ENCODE assay signal across 10 cellular contexts in the genomic region with DNA sequence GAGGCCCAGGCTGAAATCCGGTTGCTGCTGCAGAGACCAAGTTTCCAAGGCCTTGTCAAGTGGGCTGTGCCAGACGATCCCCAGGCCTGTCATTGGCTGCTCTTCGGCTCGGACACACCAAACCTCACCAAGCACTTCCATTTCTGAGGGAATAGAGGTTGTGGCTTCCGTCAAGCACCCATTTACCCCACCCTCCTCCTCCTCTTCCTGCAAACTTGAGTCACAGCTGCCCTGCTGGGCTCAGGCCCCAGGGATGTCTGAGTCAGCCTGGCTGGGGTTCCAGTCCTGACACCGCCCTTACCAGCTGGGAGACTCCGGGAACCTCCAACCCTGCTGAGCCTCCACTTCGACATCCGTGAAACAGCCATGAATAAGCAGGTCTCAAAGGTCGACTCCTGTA. TPM values are rescaled to one million over a fixed set of nuclear protein-coding genes. Genes with fewer than 3 reads are reported as not detected.
A peak's percentile ranks its signal among the peaks of the same experiment; 100 is the strongest.
DNase-seq lines count a peak whose midpoint lies in the region; ATAC-seq and TF ChIP-seq lines count a peak whose summit lies in the region.
"Not testable (repeated sequence)": the region's sequence is repeated elsewhere in the genome, so short reads cannot be mapped to it uniquely, and the experiment has no call there.
"Had no signal": no experiment of that assay in that cellular context is flagged by ENCODE, and none has a peak within 500 bp of the region (broad histone marks: within the 10 kb centered on the region; RNA-seq: fewer than 3 reads in every experiment).

No MANE protein-coding gene starts in this region.

- not testable (repeated sequence) for H3F3A ChIP-seq in PC-3 (ENCODE audit: low read length, unreplicated experiment)

- not testable (repeated sequence) for H3K4me3 Mint-ChIP-seq in activated T-helper 17 cell treated with anti-CD3 and anti-CD28 coated beads, Interleukin-2, amount 50 U/mL, for 72 hours

- H3K36me3 Mint-ChIP-seq in activated T-helper 17 cell treated with anti-CD3 and anti-CD28 coated beads, Interleukin-2, amount 50 U/mL, for 72 hours (ENCODE audit: low read depth), result not testable (repeated sequence)

- not testable (repeated sequence) for H3K79me2 ChIP-seq in PC-3 (ENCODE audit: low read length)

- not testable (repeated sequence) for H4K20me1 ChIP-seq in PC-3 (ENCODE audit: low read length)

- not testable (repeated sequence) for H3K27ac ChIP-seq in PC-3 (ENCODE audit: low read length); gastroesophageal sphincter; lung (ENCODE audit: low read depth in 1 of 2, low read length in 1 of 2); gastrocnemius medialis

- H3K4me1 ChIP-seq in PC-3 (ENCODE audit: insufficient read depth, low read length); gastroesophageal sphincter; lung (ENCODE audit: control insufficient read depth in 2 of 2, insufficient read depth in 2 of 2, low read length in 2 of 2); gastrocnemius medialis: not testable (repeated sequence)

- no CpG with 5 or more reads among the region's 10 CpGs for WGBS in gastroesophageal sphincter (ENCODE audit: low coverage in 1 of 2), 2 donors
- WGBS in lung, 2 donors, result no CpG with 5 or more reads among the region's 10 CpGs

- not testable (repeated sequence) for H3K9ac ChIP-seq in PC-3 (ENCODE audit: low read length)

- H3K4me2 ChIP-seq in PC-3 (ENCODE audit: low read length), result not testable (repeated sequence)

- intact Hi-C loops in PC-3 (cut with micrococcal nuclease); left cardiac atrium (cut with DNase I); gastrocnemius medialis (cut with DNase I; ENCODE audit: low total_unique reads): not testable (repeated sequence)

- not testable (repeated sequence) for H3K9me3 Mint-ChIP-seq in activated T-helper 17 cell treated with anti-CD3 and anti-CD28 coated beads, Interleukin-2, amount 50 U/mL, for 72 hours

- ATAC-seq in PC-3, result peak; percentile 64
- ATAC-seq in activated T-helper 17 cell treated with anti-CD3 and anti-CD28 coated beads, Interleukin-2, amount 50 U/mL, for 72 hours (replicated peaks), result peak; percentile 31
- peak; percentile 71 for ATAC-seq in gastroesophageal sphincter
- peak; percentile 27 to 68 for ATAC-seq in left cardiac atrium
- ATAC-seq in lung (ENCODE audit: insufficient read depth, low FRiP score), result peak; percentile 42
- peak; percentile 61 to 67 for ATAC-seq in gastrocnemius medialis

- not testable (repeated sequence) for H3K4me3 ChIP-seq in PC-3 (ENCODE audit: low read length); gastroesophageal sphincter; lung; gastrocnemius medialis

- H2AFZ ChIP-seq in PC-3 (ENCODE audit: low read length), result not testable (repeated sequence)

- not testable (repeated sequence) for H3K9me2 ChIP-seq in PC-3 (replicated peaks; ENCODE audit: low read length)

- not testable (repeated sequence) for H3K27me3 ChIP-seq in PC-3 (ENCODE audit: low read length); gastroesophageal sphincter; lung (ENCODE audit: control insufficient read depth, insufficient read depth); gastrocnemius medialis

- BruUV-seq in PC-3 (replicated peaks; lab: Mats Ljungman, UMichigan), result not testable (repeated sequence)

- TF ChIP-seq CTCF in PC-3 (conservative IDR thresholded peaks at IDR 0.05; ENCODE audit: low read depth, low read length); gastroesophageal sphincter (IDR thresholded peaks at IDR 0.05); lung (IDR thresholded peaks at IDR 0.05; ENCODE audit: control extremely low read depth, extremely low read depth); gastrocnemius medialis (IDR thresholded peaks at IDR 0.05 in 4 of 5, conservative IDR thresholded peaks at IDR 0.05 in 1 of 5): not testable (repeated sequence)

- POLR2A ChIA-PET in PC-3 (lab: Charles Lee; ENCODE audit: unreplicated experiment), result not testable (repeated sequence)

- in situ Hi-C loops in gastrocnemius medialis (cut with MboI; ENCODE audit: low sequenced_read_pairs in 4 of 4), result not testable (repeated sequence)

- not testable (repeated sequence) for H3K27me3 Mint-ChIP-seq in activated T-helper 17 cell treated with anti-CD3 and anti-CD28 coated beads, Interleukin-2, amount 50 U/mL, for 72 hours

- H3K27ac Mint-ChIP-seq in activated T-helper 17 cell treated with anti-CD3 and anti-CD28 coated beads, Interleukin-2, amount 50 U/mL, for 72 hours, result not testable (repeated sequence)

- H3K9me3 ChIP-seq in PC-3 (ENCODE audit: low read length); gastroesophageal sphincter; lung (ENCODE audit: control insufficient read depth in 2 of 2, insufficient read depth in 1 of 2, low read length in 1 of 2); gastrocnemius medialis: not testable (repeated sequence)

- not testable (repeated sequence) for TF ChIP-seq EP300 in gastroesophageal sphincter (IDR thresholded peaks at IDR 0.05)

- DNase-seq in PC-3; left cardiac atrium; lung (ENCODE audit: low spot score); gastrocnemius medialis: not testable (repeated sequence)

- not testable (repeated sequence) for TF ChIP-seq POLR2A in gastroesophageal sphincter (IDR thresholded peaks at IDR 0.05); gastrocnemius medialis (IDR thresholded peaks at IDR 0.05)

- CTCF ChIA-PET in PC-3 (lab: Charles Lee), result not testable (repeated sequence)

- not testable (repeated sequence) for H3K36me3 ChIP-seq in PC-3 (ENCODE audit: low read depth, low read length); gastroesophageal sphincter; lung (ENCODE audit: control insufficient read depth in 2 of 2, insufficient read depth in 2 of 2, low read length in 2 of 2); gastrocnemius medialis

- H3K4me1 Mint-ChIP-seq in activated T-helper 17 cell treated with anti-CD3 and anti-CD28 coated beads, Interleukin-2, amount 50 U/mL, for 72 hours, result not testable (repeated sequence)

RNA-seq across cellular contexts. Expression of a gene that starts 31.1 kb away (rescaled TPM):
- total RNA-seq in PC-3 (2014; rRNA removed) (not detected in 2 replicates), gastroesophageal sphincter (1 to 10 TPM in 2 of 4 donors, not detected in 2; 2.2 to 6.9 TPM), left cardiac atrium (1 to 10 TPM; 1.0 to 2.8 TPM), lung (1 to 10 TPM; 3.9 to 8.1 TPM), gastrocnemius medialis (1 to 10 TPM in 1 of 4 donors, not detected in 3; 1.2 TPM)
- 1 to 10 TPM; 6.9 to 9.9 TPM for total RNA-seq in activated T-helper 17 cell treated with anti-CD3 and anti-CD28 coated beads, Interleukin-2, amount 50 U/mL, for 72 hours
- 1 to 10 TPM; 4.3 to 6.1 TPM for polyA plus RNA-seq in lung
- total RNA-seq: A673, GM23248, H7 had no signal
- polyA plus RNA-seq: BJ, GM23248 had no signal
